In the genomic region with DNA sequence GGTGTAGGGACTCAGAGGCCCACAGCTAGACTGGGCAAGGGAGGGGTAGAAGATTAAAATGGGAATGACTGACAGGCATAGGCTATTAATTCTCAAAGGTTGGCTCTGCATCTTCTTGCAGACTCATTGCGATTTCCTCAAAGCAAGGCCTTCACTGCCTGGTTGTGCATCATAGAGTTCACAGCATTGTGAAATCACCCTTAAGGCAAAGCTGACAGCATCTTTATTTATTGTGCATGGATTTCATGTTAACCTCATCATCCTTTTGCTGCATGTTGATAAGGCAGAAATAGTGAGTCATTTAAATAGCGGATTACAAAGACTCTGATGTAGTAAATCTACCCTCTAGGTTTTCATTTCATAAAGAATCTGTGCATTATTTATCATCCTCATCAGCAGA, we compare ENCODE assay signal across 14 cellular contexts. TPM values are rescaled to one million over a fixed set of nuclear protein-coding genes. Genes with fewer than 3 reads are reported as not detected.
DNase-seq lines count a peak whose midpoint lies in the region; ATAC-seq, FAIRE-seq and TF ChIP-seq lines count a peak whose summit lies in the region.
"Had no signal": no experiment of that assay in that cellular context is flagged by ENCODE, and none has a peak within 500 bp of the region (broad histone marks: within the 10 kb centered on the region; RNA-seq: fewer than 3 reads in every experiment).

No MANE protein-coding gene starts in this region.

- H3K4me1 ChIP-seq in IMR-90 (ENCODE audit: control insufficient read depth, insufficient read depth, low read length) = peaks cover 27% of the 10 kb centered on the region
- H3K4me1 ChIP-seq in keratinocyte (ENCODE audit: control insufficient read depth, extremely low read depth, insufficient read depth, low read length) = peaks cover 20% of the 10 kb centered on the region

- no peak for TF ChIP-seq CTCF in IMR-90 (conservative IDR thresholded peaks at IDR 0.05; ENCODE audit: low read depth, low read length)
- no peak for TF ChIP-seq CTCF in astrocyte of the spinal cord (IDR thresholded peaks at IDR 0.05; ENCODE audit: low read depth, low read length)
- TF ChIP-seq CTCF in keratinocyte (optimal IDR thresholded peaks at IDR 0.05 in 1 of 3, IDR thresholded peaks at IDR 0.05 in 1 of 3, conservative IDR thresholded peaks at IDR 0.05 in 1 of 3; ENCODE audit: extremely low read depth in 1 of 3, insufficient read depth in 2 of 3, low read length in 3 of 3) = no peak

- H3K9ac ChIP-seq in IMR-90 (ENCODE audit: low read depth, low read length) = no peak overlapping the region
- no peak overlapping the region for H3K9ac ChIP-seq in keratinocyte (ENCODE audit: control insufficient read depth, extremely low read depth, insufficient read depth, low read length)

- no peak overlapping the region for H3K56ac ChIP-seq in IMR-90 (ENCODE audit: extremely low read depth, insufficient read depth, low read length)

- peak; percentile 84 for FAIRE-seq in keratinocyte (lab: Jason Lieb, UNC)

- H3K4me3 ChIP-seq in IMR-90 (ENCODE audit: insufficient read depth, low read depth, low read length) (no peak overlapping the region), astrocyte of the spinal cord (ENCODE audit: low read depth, low read length) (no peak overlapping the region), keratinocyte (ENCODE audit: control insufficient read depth in 2 of 3, extremely low read depth in 1 of 3, insufficient read depth in 2 of 3, low read depth in 1 of 3, low read length in 3 of 3) (no peak overlapping the region)
- H3K4me3 ChIP-seq: sigmoid colon had no signal

- H3K9me3 ChIP-seq in IMR-90 (ENCODE audit: control insufficient read depth, insufficient read depth, low read length) (no peaks in the 10 kb centered on the region), keratinocyte (ENCODE audit: control insufficient read depth, low read depth, low read length) (no peaks in the 10 kb centered on the region)
- H3K9me3 ChIP-seq: sigmoid colon had no signal

- DNase-seq in COLO829 (ENCODE audit: low spot score) = peak; percentile 93
- DNase-seq in IMR-90 = peak; percentile 98
- DNase-seq in astrocyte of the spinal cord (ENCODE audit: low read depth, low spot score) = peak; percentile 26
- peak; percentile 21 for DNase-seq in keratinocyte (ENCODE audit: low read depth, low spot score)
- DNase-seq in HUDEP-2 (lab: John Stamatoyannopoulos, UW; ENCODE audit: unreplicated experiment in 76 of 76) = no peak
- no peak for DNase-seq in activated gamma-delta T cell treated with Interleukin-2 at 50 U/mL for 16 hours
- DNase-seq: activated naive CD8-positive, alpha-beta T cell treated with anti-CD3 and anti-CD28 coated beads for 36 hours; CD4-positive, alpha-beta T cell; NCI-H187; NCI-H82; sigmoid colon; WERI-Rb-1 had no signal

- H3K18ac ChIP-seq in IMR-90 (ENCODE audit: low read depth, low read length) = peak overlapping the region; percentile 33

- H3K9me1 ChIP-seq in IMR-90 (ENCODE audit: insufficient read depth, low read length) = peaks cover 34% of the 10 kb centered on the region
- H3K9me1 ChIP-seq in keratinocyte (ENCODE audit: control insufficient read depth, extremely low read depth, insufficient read depth, low read length) = no peaks in the 10 kb centered on the region

- H3K79me1 ChIP-seq in IMR-90 (ENCODE audit: low read depth in 1 of 2, low read length in 2 of 2) = peaks cover 0 to 6% of the 10 kb centered on the region in 2 experiments; a peak in 2 of 4 replicates

- H3K79me2 ChIP-seq in keratinocyte (ENCODE audit: control insufficient read depth, insufficient read depth, low read length) = no peaks in the 10 kb centered on the region

- peak overlapping the region; percentile 63; the same call in 1 of the 2 replicates for H3K4ac ChIP-seq in IMR-90 (ENCODE audit: low read depth, low read length)

- no CpG with 5 or more reads among the region's 2 CpGs for WGBS in IMR-90 (ENCODE audit: extremely low coverage in 2 of 2, insufficient read length in 1 of 2), 2 experiments

- H3K14ac ChIP-seq in IMR-90 (replicated peaks; ENCODE audit: low read depth, low read length) = 0 out of 2 replicates have a peak overlapping the region, but pooled peaks have one; percentile 58

- H4K5ac ChIP-seq in IMR-90 (ENCODE audit: low read depth, low read length) = peak overlapping the region; percentile 43; the same call in 1 of the 2 replicates

- no peak for TF ChIP-seq POLR2A in IMR-90 (IDR thresholded peaks at IDR 0.05; ENCODE audit: low read depth, low read length)

- 0 out of 2 replicates have a peak, but pooled peaks have one; percentile 18 for TF ChIP-seq RAD21 in IMR-90 (IDR thresholded peaks at IDR 0.05; ENCODE audit: low read length)

- H3K36me3 ChIP-seq in IMR-90 (ENCODE audit: control insufficient read depth, insufficient read depth, low read length) = no peaks in the 10 kb centered on the region
- H3K36me3 ChIP-seq in keratinocyte (ENCODE audit: control insufficient read depth in 2 of 2, extremely low read depth in 1 of 2, insufficient read depth in 2 of 2, low read length in 2 of 2) = no peaks in the 10 kb centered on the region
- H3K36me3 ChIP-seq: sigmoid colon, WERI-Rb-1 had no signal

- peak overlapping the region; percentile 22 for H3K4me2 ChIP-seq in IMR-90 (ENCODE audit: low read depth, low read length)
- H3K4me2 ChIP-seq in keratinocyte (ENCODE audit: control insufficient read depth, extremely low read depth, insufficient read depth, low read depth, low read length) = no peak overlapping the region

- H2BK15ac ChIP-seq in IMR-90 (ENCODE audit: low read depth, low read length) = 0 out of 3 replicates have a peak overlapping the region, but pooled peaks have one; percentile 0

- intact Hi-C loops in IMR-90 (cut with micrococcal nuclease) = loop anchor here (10.0 kb wide), 1 partner anchor 118 kb away; no protein-coding TSS in a partner anchor

- H2BK120ac ChIP-seq in IMR-90 (ENCODE audit: low read depth, low read length) = peak overlapping the region; percentile 96

- POLR2A ChIA-PET in IMR-90 (lab: Charles Lee; ENCODE audit: unreplicated experiment) = interaction anchor here (0.6 kb wide), 1 partner anchor 291 kb away, joined by 6 read pairs; no protein-coding TSS in a partner anchor

- no peak overlapping the region for H2AK9ac ChIP-seq in IMR-90 (replicated peaks; ENCODE audit: low read depth, low read length, poor library complexity)

- peak overlapping the region; percentile 97 for H2BK20ac ChIP-seq in IMR-90 (ENCODE audit: low read depth, low read length)

- dilution Hi-C loops in IMR-90 (cut with HindIII; ENCODE audit: low sequenced_read_pairs, unreplicated experiment) = no loop called here
- dilution Hi-C loops in keratinocyte (cut with MboI; ENCODE audit: extremely low pct_ligation_motif_present, low sequenced_read_pairs) = no loop called here

- H3K27me3 ChIP-seq in IMR-90 (ENCODE audit: control insufficient read depth, insufficient read depth, low read length) (no peaks in the 10 kb centered on the region), keratinocyte (ENCODE audit: control insufficient read depth, extremely low read depth, insufficient read depth, low read length) (no peaks in the 10 kb centered on the region)
- H3K27me3 ChIP-seq: sigmoid colon had no signal

- H2AK5ac ChIP-seq in IMR-90 (ENCODE audit: low read depth, low read length) = peak overlapping the region; percentile 21; the same call in 1 of the 2 replicates

- H3K23ac ChIP-seq in IMR-90 (ENCODE audit: low read depth, low read length) = no peak overlapping the region

- peak overlapping the region; percentile 59 for H4K91ac ChIP-seq in IMR-90 (ENCODE audit: insufficient read depth, low read depth, low read length)

- H2AFZ ChIP-seq in IMR-90 (replicated peaks; ENCODE audit: low read length, poor library complexity) (no peak overlapping the region), keratinocyte (ENCODE audit: control insufficient read depth, low read length) (no peak overlapping the region)

- peak overlapping the region; percentile 35 for H2BK5ac ChIP-seq in IMR-90 (ENCODE audit: low read depth, low read length, poor library complexity, severe bottlenecking)

- BruUV-seq in IMR-90 (replicated peaks; lab: Mats Ljungman, UMichigan) = no TSS peak

- peak; percentile 78 for ATAC-seq in IMR-90 (ENCODE audit: low read depth)
- no peak for ATAC-seq in HG03196 (IDR thresholded peaks at IDR 0.05; ENCODE audit: unreplicated experiment)
- ATAC-seq in GM18907 (IDR thresholded peaks at IDR 0.05; ENCODE audit: unreplicated experiment) = no peak

- H3K27ac ChIP-seq in IMR-90 (ENCODE audit: insufficient read depth, low read length) (peak overlapping the region; percentile 33; the same call in 1 of the 2 replicates), keratinocyte (ENCODE audit: control insufficient read depth, insufficient read depth, low read length) (no peak overlapping the region)
- H3K27ac ChIP-seq: sigmoid colon, WERI-Rb-1 had no signal

- in situ Hi-C loops in IMR-90 (cut with MboI; ENCODE audit: low sequenced_read_pairs) = no loop called here
- in situ Hi-C loops in astrocyte of the spinal cord (cut with HindIII; ENCODE audit: low sequenced_read_pairs) = no loop called here

- H4K20me1 ChIP-seq in IMR-90 (ENCODE audit: insufficient read depth, low read length) = no peaks in the 10 kb centered on the region
- H4K20me1 ChIP-seq in keratinocyte (ENCODE audit: control insufficient read depth, extremely low read depth, insufficient read depth, low read length) = no peaks in the 10 kb centered on the region

- CTCF ChIA-PET in IMR-90 (lab: Yijun Ruan, JAX) = no interaction called here

- H4K8ac ChIP-seq in IMR-90 (ENCODE audit: low read depth in 2 of 2, low read length in 2 of 2) = peak overlapping the region in 1 of 2 experiments; percentile 42; a peak in 1 of 4 replicates

TF ChIP-seq in IMR-90, 13 proteins besides CTCF, POLR2A, EP300 and RAD21 (continues in another document):
- TF ChIP-seq FOS (IDR thresholded peaks at IDR 0.05; ENCODE audit: low read depth, low read length) = peak; percentile 91

RNA-seq across cellular contexts. Expression of gene PALM2AKAP2, which starts 13.6 kb away (rescaled TPM):
- total RNA-seq in IMR-90 (2012; rRNA removed) = 14.2 and 20.6 TPM in 2 replicates
- polyA plus RNA-seq in IMR-90 (2012; rRNA removed) (3.2 and 3.3 TPM in 2 replicates), keratinocyte (2.3 to 8.1 TPM (median 3.6 TPM) in 3 replicates)
- polyA plus RNA-seq in IMR-90 (2012; cell fraction: cytosol; rRNA removed) = 0.88 and 1.4 TPM in 2 replicates
- 0.29 and 2.1 TPM in 2 replicates for polyA plus RNA-seq in IMR-90 (2012; cell fraction: nucleus; rRNA removed; ENCODE audit: low replicate concordance)
- polyA plus RNA-seq in keratinocyte (2011; ENCODE audit: low read depth) = 3.6 TPM
- 3.4 and 3.5 TPM in 2 replicates for polyA plus RNA-seq in keratinocyte (2011; cell fraction: cytosol; rRNA removed)
- 6.8 and 6.9 TPM in 2 replicates for polyA plus RNA-seq in keratinocyte (2011; cell fraction: nucleus; rRNA removed)
- 0.08 and 10.0 TPM in 2 replicates for polyA plus RNA-seq in keratinocyte (2012; ENCODE audit: low replicate concordance)
- 1.1 to 4.2 TPM (median 3.0 TPM) in 3 replicates for polyA minus RNA-seq in keratinocyte
- 6.9 TPM for polyA minus RNA-seq in keratinocyte (2011; cell fraction: cytosol; rRNA and poly(A)+ RNA removed)
- polyA minus RNA-seq in keratinocyte (2011; cell fraction: nucleus; rRNA and poly(A)+ RNA removed) = 5.3 and 14.3 TPM in 2 replicates
- total RNA-seq: activated naive CD8-positive, alpha-beta T cell treated with anti-CD3 and anti-CD28 coated beads for 36 hours; CD4-positive, alpha-beta T cell had no signal

Comparison
In these comparisons a context has a peak if more than half of its experiments do, and no peak if none do; other contexts are left out.
1. DNase-seq: peak in COLO829 (single experiment), IMR-90 (single experiment), astrocyte of the spinal cord (single experiment) and keratinocyte (single experiment); none in HUDEP-2 (0 of 76) and activated gamma-delta T cell treated with Interleukin-2 at 50 U/mL for 16 hours (single experiment).